ENCODE assay signal across 15 cellular contexts in the genomic region with DNA sequence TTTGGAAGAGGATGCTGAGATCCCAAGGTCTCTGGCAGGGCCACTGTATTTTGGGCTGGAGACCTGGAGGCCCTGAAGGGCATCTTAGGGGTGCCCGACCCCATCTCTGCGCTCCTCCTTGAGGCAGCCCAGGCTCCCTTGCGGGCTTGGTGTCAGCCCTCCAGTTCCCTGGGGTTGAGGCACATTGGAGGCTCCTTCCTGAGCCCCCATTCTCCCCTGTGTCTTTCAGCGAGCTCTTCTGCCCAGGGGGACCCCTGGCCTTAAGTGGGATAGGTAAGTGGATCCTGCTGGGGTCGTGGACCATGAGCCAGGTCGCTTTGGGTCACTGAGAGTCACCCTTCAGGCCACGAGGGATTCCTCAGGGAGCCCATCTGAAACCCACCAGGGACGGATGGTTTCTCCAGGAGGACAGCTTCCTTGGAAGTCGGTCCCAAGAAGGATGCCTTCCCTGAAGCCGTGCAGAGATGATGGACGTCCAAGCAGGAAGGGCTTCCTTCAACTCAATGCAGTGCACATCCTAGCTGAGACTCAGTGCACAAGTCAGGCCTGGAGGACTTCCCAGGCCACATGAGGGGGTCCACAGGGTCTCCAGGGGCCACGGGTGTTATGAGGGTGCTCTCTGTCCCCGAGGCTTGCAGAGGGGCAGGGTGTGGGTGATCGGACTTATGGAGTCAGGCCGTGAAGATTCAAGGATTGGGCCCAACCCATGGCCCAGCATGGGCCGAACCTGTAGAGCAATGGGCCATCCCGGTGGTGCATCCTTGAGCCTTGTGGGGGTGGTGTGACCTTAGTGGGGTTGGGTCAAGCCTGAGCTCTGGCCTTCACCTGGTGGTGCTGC.
DNase-seq lines count a peak whose midpoint lies in the region; ATAC-seq and TF ChIP-seq lines count a peak whose summit lies in the region.
"Had no signal": no experiment of that assay in that cellular context is flagged by ENCODE, and none has a peak within 500 bp of the region (broad histone marks: within the 10 kb centered on the region; RNA-seq: fewer than 3 reads in every experiment).

No MANE protein-coding gene starts in this region.

- H3K27ac ChIP-seq in lower lobe of right lung (no peak overlapping the region), transverse colon (no peak overlapping the region)
- H3K27ac ChIP-seq: gastrocnemius medialis, tibial nerve had no signal

- H3K27me3 Mint-ChIP-seq in chondrocyte (ENCODE audit: low read depth), result no peaks in the 10 kb centered on the region
- H3K27me3 Mint-ChIP-seq: activated CD4-positive, alpha-beta T cell treated with anti-CD3 and anti-CD28 coated beads, Interleukin-2, amount 10 ng/mL, durations not matched to agents 24 days and 14 days; CD8-positive, alpha-beta memory T cell; central memory CD8-positive, alpha-beta T cell had no signal

- TF ChIP-seq EP300 in transverse colon (IDR thresholded peaks at IDR 0.05; ENCODE audit: low read depth), result no peak

- peaks cover 36% of the 10 kb centered on the region for H3K9me3 ChIP-seq in lower lobe of right lung
- H3K9me3 ChIP-seq in transverse colon, result peaks cover 0 to 10% of the 10 kb centered on the region in 2 donors
- H3K9me3 ChIP-seq: gastrocnemius medialis had no signal

- no peaks in the 10 kb centered on the region for H3K27me3 ChIP-seq in lower lobe of right lung (ENCODE audit: low read depth)
- no peaks in the 10 kb centered on the region for H3K27me3 ChIP-seq in transverse colon
- H3K27me3 ChIP-seq: gastrocnemius medialis, tibial nerve had no signal

- no peaks in the 10 kb centered on the region for H3K36me3 ChIP-seq in lower lobe of right lung
- H3K36me3 ChIP-seq in transverse colon, result no peaks in the 10 kb centered on the region
- H3K36me3 ChIP-seq: gastrocnemius medialis, tibial nerve had no signal

- WGBS in transverse colon (ENCODE audit: low coverage in 1 of 2), 2 donors, result 78% methylated on average over 16 of the region's 17 CpGs; no CpG with 5 or more reads in 1 of the 2 donors

- H3K4me3 ChIP-seq in lower lobe of right lung (no peak overlapping the region), transverse colon (no peak overlapping the region)
- H3K4me3 ChIP-seq: gastrocnemius medialis, tibial nerve had no signal

- H3K4me1 ChIP-seq in lower lobe of right lung (no peaks in the 10 kb centered on the region), transverse colon (no peaks in the 10 kb centered on the region)
- H3K4me1 ChIP-seq: gastrocnemius medialis, tibial nerve had no signal

- DNase-seq in activated effector memory CD4-positive, alpha-beta T cell treated with anti-CD3 and anti-CD28 coated beads, Interleukin-2, amount 50 U/mL, for 16 hours, result peak; percentile 54
- DNase-seq in activated effector memory CD4-positive, alpha-beta T cell treated with Interleukin-2 at 50 U/mL for 16 hours, result no peak
- DNase-seq in chondrocyte (ENCODE audit: low spot score) (peak; percentile 72), lower lobe of right lung (peak; percentile 30), transverse colon (peak; percentile 3), amygdala (lab: John Stamatoyannopoulos, UW) (no peak), GOT3 (lab: John Stamatoyannopoulos, UW) (no peak)
- DNase-seq: activated CD4-positive, alpha-beta T cell treated with anti-CD3 and anti-CD28 coated beads, Interleukin-2, amount 10 ng/mL, durations not matched to agents 24 days and 14 days; NCI-H2081 treated with DMSO at 0.1 percent for 48 hours had no signal

- TF ChIP-seq CTCF in chondrocyte (IDR thresholded peaks at IDR 0.05) (no peak), lower lobe of right lung (IDR thresholded peaks at IDR 0.05) (no peak), transverse colon (IDR thresholded peaks at IDR 0.05) (no peak)

- intact Hi-C loops in lower lobe of right lung (cut with DNase I), result no loop called here
- intact Hi-C loops in transverse colon (cut with DNase I; ENCODE audit: low total_unique reads), result no loop called here

- H3K27ac Mint-ChIP-seq in chondrocyte (ENCODE audit: unreplicated experiment), result no peak overlapping the region
- H3K27ac Mint-ChIP-seq: activated CD4-positive, alpha-beta T cell treated with anti-CD3 and anti-CD28 coated beads, Interleukin-2, amount 10 ng/mL, durations not matched to agents 24 days and 14 days; activated naive CD4-positive, alpha-beta T cell treated with anti-CD3 and anti-CD28 coated beads, Interleukin-2, amount 50 U/mL, for 72 hours; CD8-positive, alpha-beta memory T cell had no signal

- no peak for ATAC-seq in lower lobe of right lung
- no peak for ATAC-seq in HG02763 (IDR thresholded peaks at IDR 0.05; ENCODE audit: unreplicated experiment)
- ATAC-seq: activated naive CD4-positive, alpha-beta T cell treated with anti-CD3 and anti-CD28 coated beads, Interleukin-2, amount 50 U/mL, for 72 hours; gastrocnemius medialis had no signal

- in situ Hi-C loops in transverse colon (cut with MboI; ENCODE audit: low pct_ligation_motif_present in 1 of 4, low pct_unique_long_range_greater_than_20kb in 1 of 4, low sequenced_read_pairs in 3 of 4), result no loop called here

- peaks cover 2% of the 10 kb centered on the region for H3K36me3 Mint-ChIP-seq in chondrocyte (ENCODE audit: low read depth)

- no peak overlapping the region for H3K4me3 Mint-ChIP-seq in chondrocyte (ENCODE audit: unreplicated experiment)
- H3K4me3 Mint-ChIP-seq: activated CD4-positive, alpha-beta T cell treated with anti-CD3 and anti-CD28 coated beads, Interleukin-2, amount 10 ng/mL, durations not matched to agents 24 days and 14 days; CD8-positive, alpha-beta memory T cell; central memory CD8-positive, alpha-beta T cell had no signal

- H3K4me1 Mint-ChIP-seq in chondrocyte (ENCODE audit: low read depth), result no peaks in the 10 kb centered on the region
- H3K4me1 Mint-ChIP-seq: activated CD4-positive, alpha-beta T cell treated with anti-CD3 and anti-CD28 coated beads, Interleukin-2, amount 10 ng/mL, durations not matched to agents 24 days and 14 days; CD8-positive, alpha-beta memory T cell; central memory CD8-positive, alpha-beta T cell had no signal

- peaks cover 40% of the 10 kb centered on the region for H3K9me3 Mint-ChIP-seq in chondrocyte (ENCODE audit: low read depth)

- TF ChIP-seq POLR2A in transverse colon (IDR thresholded peaks at IDR 0.05), result no peak

Comparison
In these comparisons a context has a peak if more than half of its experiments do, and no peak if none do; other contexts are left out.
1. DNase-seq: peak in activated effector memory CD4-positive, alpha-beta T cell treated with anti-CD3 and anti-CD28 coated beads, Interleukin-2, amount 50 U/mL, for 16 hours (single experiment), chondrocyte (single experiment), lower lobe of right lung (single experiment) and transverse colon (single experiment); none in activated effector memory CD4-positive, alpha-beta T cell treated with Interleukin-2 at 50 U/mL for 16 hours (single experiment), amygdala (0 of 56) and GOT3 (single experiment).